17 cellular contexts compared by ENCODE assay signal in the genomic region with DNA sequence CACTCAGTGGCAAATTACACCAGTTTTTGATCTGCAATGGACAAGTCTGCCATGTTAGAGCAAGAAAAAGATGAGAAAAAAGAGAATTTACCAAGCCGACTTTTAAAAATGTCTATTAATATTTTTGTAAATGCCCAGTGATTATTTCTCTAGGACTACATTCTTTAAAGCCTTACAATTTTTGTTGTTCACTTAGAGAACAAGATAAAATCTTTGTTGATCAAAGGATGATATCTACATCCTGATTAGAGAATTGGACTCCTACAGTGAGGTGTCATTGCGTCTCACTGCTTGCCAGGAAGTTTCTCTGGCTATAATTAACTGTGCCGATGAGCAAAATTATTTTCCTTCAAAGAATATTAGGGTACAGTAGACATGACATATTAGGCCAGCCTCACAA. TPM values are rescaled to one million over a fixed set of nuclear protein-coding genes. Genes with fewer than 3 reads are reported as not detected.
DNase-seq lines count a peak whose midpoint lies in the region; ATAC-seq and TF ChIP-seq lines count a peak whose summit lies in the region.
"Had no signal": no experiment of that assay in that cellular context is flagged by ENCODE, and none has a peak within 500 bp of the region (broad histone marks: within the 10 kb centered on the region; RNA-seq: fewer than 3 reads in every experiment).

No MANE protein-coding gene starts in this region.

- H3K27me3 Mint-ChIP-seq in T-helper 2 cell treated with Interferon-gamma antibody and Interleukin-4, amounts not matched to agents 5 μg/mL and 100 μg/mL, for 36 hours (ENCODE audit: low read depth), result peaks cover 23% of the 10 kb centered on the region
- H3K27me3 Mint-ChIP-seq in chondrocyte (ENCODE audit: low read depth), result no peaks in the 10 kb centered on the region

- peaks cover 4% of the 10 kb centered on the region for H3F3A ChIP-seq in PC-3 (ENCODE audit: low read length, unreplicated experiment)

- H3K27ac ChIP-seq in PC-3 (ENCODE audit: low read length) (peak overlapping the region; percentile 84), osteoblast (ENCODE audit: low read depth, low read length) (peak overlapping the region; percentile 90)
- H3K27ac ChIP-seq: C4-2B, HL-60, SJCRH30 had no signal

- CTCF ChIA-PET in PC-3 (lab: Charles Lee), result interaction anchor here (1.2 kb wide), 1 partner anchor 87 kb away, joined by 3 read pairs; the partner anchor contains the start of gene CDK17

- H3K9me3 ChIP-seq in PC-3 (ENCODE audit: low read length) (no peaks in the 10 kb centered on the region), osteoblast (ENCODE audit: low read depth, low read length) (no peaks in the 10 kb centered on the region)
- H3K9me3 ChIP-seq: SJCRH30 had no signal

- BruUV-seq in PC-3 (replicated peaks; lab: Mats Ljungman, UMichigan), result no TSS peak

- DNase-seq in T-helper 2 cell treated with Interferon-gamma antibody and Interleukin-4, amounts not matched to agents 5 μg/mL and 100 μg/mL, for 36 hours (ENCODE audit: low spot score), result no peak
- DNase-seq in T-helper 2 cell, result no peak
- peak; percentile 9 for DNase-seq in PC-3
- DNase-seq in chondrocyte (ENCODE audit: low spot score), result no peak
- DNase-seq in osteoblast (ENCODE audit: insufficient read length, low spot score, missing footprints), result no peak
- DNase-seq in DMS53 (lab: John Stamatoyannopoulos, UW), result no peak
- DNase-seq in stimulated activated CD4-positive, alpha-beta T cell treated with anti-CD3 and anti-CD28 coated beads, Interleukin-12 subunit alpha, Interleukin-12 subunit beta, amount 100 ng/mL, for 4 hours, result no peak
- DNase-seq: DMS79, NCI-H1105 treated with DMSO at 0.1 percent for 48 hours, NCI-H187, NCI-H345, NCI-H526 treated with DMSO at 0.1 percent for 48 hours, OCI-M1, SJCRH30 had no signal

- H3K4me1 Mint-ChIP-seq in T-helper 2 cell treated with Interferon-gamma antibody and Interleukin-4, amounts not matched to agents 5 μg/mL and 100 μg/mL, for 36 hours (ENCODE audit: low read depth), result peaks cover 47% of the 10 kb centered on the region
- peaks cover 15% of the 10 kb centered on the region for H3K4me1 Mint-ChIP-seq in chondrocyte (ENCODE audit: low read depth)

- no peaks in the 10 kb centered on the region for H3K9me2 ChIP-seq in PC-3 (replicated peaks; ENCODE audit: low read length)

- H3K36me3 Mint-ChIP-seq in T-helper 2 cell treated with Interferon-gamma antibody and Interleukin-4, amounts not matched to agents 5 μg/mL and 100 μg/mL, for 36 hours (ENCODE audit: low read depth), result no peaks in the 10 kb centered on the region
- H3K36me3 Mint-ChIP-seq in chondrocyte (ENCODE audit: low read depth), result no peaks in the 10 kb centered on the region

- H3K4me3 ChIP-seq in PC-3 (ENCODE audit: low read length) (peak overlapping the region; percentile 51; the same call in 1 of the 2 replicates), osteoblast (ENCODE audit: insufficient read depth, low read length) (no peak overlapping the region)
- H3K4me3 ChIP-seq: SJCRH30 had no signal

- no peaks in the 10 kb centered on the region for H3K9me3 Mint-ChIP-seq in T-helper 2 cell treated with Interferon-gamma antibody and Interleukin-4, amounts not matched to agents 5 μg/mL and 100 μg/mL, for 36 hours
- no peaks in the 10 kb centered on the region for H3K9me3 Mint-ChIP-seq in chondrocyte (ENCODE audit: low read depth)

- H3K4me1 ChIP-seq in PC-3 (ENCODE audit: insufficient read depth, low read length) (peaks cover 46% of the 10 kb centered on the region), osteoblast (ENCODE audit: insufficient read depth, low read length) (peaks cover 12% of the 10 kb centered on the region)
- H3K4me1 ChIP-seq: SJCRH30 had no signal

- H3K27me3 ChIP-seq in PC-3 (ENCODE audit: low read length), result no peaks in the 10 kb centered on the region
- no peaks in the 10 kb centered on the region for H3K27me3 ChIP-seq in osteoblast (ENCODE audit: insufficient read depth, low read length)

- peak overlapping the region; percentile 42 for H3K9ac ChIP-seq in PC-3 (ENCODE audit: low read length)

- peak overlapping the region; percentile 9; the same call in 1 of the 2 replicates for H2AFZ ChIP-seq in PC-3 (ENCODE audit: low read length)
- H2AFZ ChIP-seq in osteoblast (ENCODE audit: low read length), result peak overlapping the region; percentile 17

- H3K36me3 ChIP-seq in PC-3 (ENCODE audit: low read depth, low read length) (no peaks in the 10 kb centered on the region), osteoblast (ENCODE audit: insufficient read depth, low read length) (no peaks in the 10 kb centered on the region)
- H3K36me3 ChIP-seq: SJCRH30 had no signal

- ATAC-seq in PC-3 (no peak), GM21390 (IDR thresholded peaks at IDR 0.05; ENCODE audit: unreplicated experiment) (no peak)

- POLR2A ChIA-PET in PC-3 (lab: Charles Lee; ENCODE audit: unreplicated experiment), result interaction anchor here (0.6 kb wide), 1 partner anchor 35 kb away, joined by 4 read pairs; no protein-coding TSS in a partner anchor

- intact Hi-C loops in PC-3 (cut with micrococcal nuclease), result loop anchor here (1.0 to 2.0 kb wide), 4 partner anchors 21 to 63 kb away; no protein-coding TSS in a partner anchor

- peak overlapping the region; percentile 77 for H3K4me2 ChIP-seq in PC-3 (ENCODE audit: low read length)
- peak overlapping the region; percentile 8 for H3K4me2 ChIP-seq in osteoblast (ENCODE audit: insufficient read depth, low read length)

- no peak for TF ChIP-seq CTCF in PC-3 (conservative IDR thresholded peaks at IDR 0.05; ENCODE audit: low read depth, low read length)
- TF ChIP-seq CTCF in chondrocyte (IDR thresholded peaks at IDR 0.05), result no peak
- no peak for TF ChIP-seq CTCF in osteoblast (IDR thresholded peaks at IDR 0.05; ENCODE audit: extremely low read depth, low read depth, low read length)

- H3K27ac Mint-ChIP-seq in T-helper 2 cell treated with Interferon-gamma antibody and Interleukin-4, amounts not matched to agents 5 μg/mL and 100 μg/mL, for 36 hours, result peak overlapping the region; percentile 24
- peak overlapping the region; percentile 22 for H3K27ac Mint-ChIP-seq in chondrocyte (ENCODE audit: unreplicated experiment)

- H4K20me1 ChIP-seq in PC-3 (ENCODE audit: low read length) (no peaks in the 10 kb centered on the region), osteoblast (ENCODE audit: insufficient read depth, low read length) (no peaks in the 10 kb centered on the region)

- H3K79me2 ChIP-seq in PC-3 (ENCODE audit: low read length) (no peaks in the 10 kb centered on the region), osteoblast (ENCODE audit: insufficient read depth, low read length) (no peaks in the 10 kb centered on the region)

- peak overlapping the region; percentile 18 for H3K4me3 Mint-ChIP-seq in T-helper 2 cell treated with Interferon-gamma antibody and Interleukin-4, amounts not matched to agents 5 μg/mL and 100 μg/mL, for 36 hours
- no peak overlapping the region for H3K4me3 Mint-ChIP-seq in chondrocyte (ENCODE audit: unreplicated experiment)

RNA-seq across cellular contexts. Expression of gene CFAP54, which starts 1.7 kb away (rescaled TPM):
- total RNA-seq in PC-3 (2014; rRNA removed) (0.77 and 1.1 TPM in 2 replicates), chondrocyte (0.15 to 1.1 TPM (median 0.44 TPM) in 3 replicates), osteoblast (2.2 and 3.2 TPM in 2 replicates)
